In the genomic region with DNA sequence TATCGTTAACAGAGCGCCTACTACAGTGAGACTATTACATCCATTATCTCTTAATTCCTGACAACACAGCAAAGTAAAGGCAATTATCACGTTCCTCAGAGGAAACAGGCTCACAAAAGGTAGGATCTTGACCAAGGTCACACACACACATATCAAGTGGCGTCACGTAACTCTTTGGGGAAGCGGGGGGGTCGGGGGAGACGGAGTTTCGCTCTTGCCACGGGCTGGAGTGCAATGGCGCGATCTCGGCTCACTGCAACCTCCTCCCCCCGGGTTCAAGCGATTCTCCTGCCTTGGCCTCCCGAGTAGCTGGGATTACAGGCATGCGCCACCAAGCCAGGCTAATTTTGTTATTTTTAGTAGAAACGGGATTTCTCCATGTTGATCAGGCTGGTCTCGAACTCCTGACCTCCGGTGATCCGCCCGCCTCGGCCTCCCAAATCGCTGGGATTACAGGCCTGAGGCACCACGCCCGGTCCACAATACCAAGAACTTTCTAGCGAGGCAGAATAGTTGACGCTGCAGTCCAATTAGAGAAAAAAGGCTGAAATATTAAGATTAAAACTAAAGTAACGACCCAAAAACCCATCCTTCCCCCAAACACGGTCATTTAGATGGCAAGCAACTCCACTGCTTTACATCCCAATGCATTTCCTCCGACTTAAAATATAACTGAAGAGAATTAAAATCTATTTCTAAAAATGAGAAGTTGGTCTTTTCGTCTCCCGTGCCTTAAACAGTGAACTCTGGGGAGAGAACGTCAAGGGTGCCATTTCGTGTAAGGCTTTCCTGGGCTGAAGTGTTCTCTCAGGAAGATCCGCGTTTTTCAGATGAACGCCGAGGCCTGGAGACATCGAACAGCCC, we compare ENCODE assay signal across 1 cellular context.
TF ChIP-seq lines count a peak whose summit lies in the region.

No MANE protein-coding gene starts in this region.

TF ChIP-seq in K562, 482 proteins besides CTCF, POLR2A, EP300 and RAD21 (continued from another document and continues in another):
- TF ChIP-seq, protein P1, sequence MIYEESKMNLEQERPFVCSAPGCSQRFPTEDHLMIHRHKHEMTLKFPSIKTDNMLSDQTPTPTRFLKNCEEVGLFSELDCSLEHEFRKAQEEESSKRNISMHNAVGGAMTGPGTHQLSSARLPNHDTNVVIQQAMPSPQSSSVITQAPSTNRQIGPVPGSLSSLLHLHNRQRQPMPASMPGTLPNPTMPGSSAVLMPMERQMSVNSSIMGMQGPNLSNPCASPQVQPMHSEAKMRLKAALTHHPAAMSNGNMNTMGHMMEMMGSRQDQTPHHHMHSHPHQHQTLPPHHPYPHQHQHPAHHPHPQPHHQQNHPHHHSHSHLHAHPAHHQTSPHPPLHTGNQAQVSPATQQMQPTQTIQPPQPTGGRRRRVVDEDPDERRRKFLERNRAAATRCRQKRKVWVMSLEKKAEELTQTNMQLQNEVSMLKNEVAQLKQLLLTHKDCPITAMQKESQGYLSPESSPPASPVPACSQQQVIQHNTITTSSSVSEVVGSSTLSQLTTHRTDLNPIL (CRISPR knock-in tag; IDR thresholded peaks at IDR 0.05), result no peak
- TF ChIP-seq ZNF780A (CRISPR knock-in tag; IDR thresholded peaks at IDR 0.05), result no peak
- TF ChIP-seq, protein P2, sequence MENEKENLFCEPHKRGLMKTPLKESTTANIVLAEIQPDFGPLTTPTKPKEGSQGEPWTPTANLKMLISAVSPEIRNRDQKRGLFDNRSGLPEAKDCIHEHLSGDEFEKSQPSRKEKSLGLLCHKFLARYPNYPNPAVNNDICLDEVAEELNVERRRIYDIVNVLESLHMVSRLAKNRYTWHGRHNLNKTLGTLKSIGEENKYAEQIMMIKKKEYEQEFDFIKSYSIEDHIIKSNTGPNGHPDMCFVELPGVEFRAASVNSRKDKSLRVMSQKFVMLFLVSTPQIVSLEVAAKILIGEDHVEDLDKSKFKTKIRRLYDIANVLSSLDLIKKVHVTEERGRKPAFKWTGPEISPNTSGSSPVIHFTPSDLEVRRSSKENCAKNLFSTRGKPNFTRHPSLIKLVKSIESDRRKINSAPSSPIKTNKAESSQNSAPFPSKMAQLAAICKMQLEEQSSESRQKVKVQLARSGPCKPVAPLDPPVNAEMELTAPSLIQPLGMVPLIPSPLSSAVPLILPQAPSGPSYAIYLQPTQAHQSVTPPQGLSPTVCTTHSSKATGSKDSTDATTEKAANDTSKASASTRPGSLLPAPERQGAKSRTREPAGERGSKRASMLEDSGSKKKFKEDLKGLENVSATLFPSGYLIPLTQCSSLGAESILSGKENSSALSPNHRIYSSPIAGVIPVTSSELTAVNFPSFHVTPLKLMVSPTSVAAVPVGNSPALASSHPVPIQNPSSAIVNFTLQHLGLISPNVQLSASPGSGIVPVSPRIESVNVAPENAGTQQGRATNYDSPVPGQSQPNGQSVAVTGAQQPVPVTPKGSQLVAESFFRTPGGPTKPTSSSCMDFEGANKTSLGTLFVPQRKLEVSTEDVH (IDR thresholded peaks at IDR 0.05; ENCODE audit: low read depth, partially characterized antibody), result no peak
- TF ChIP-seq, protein P3, sequence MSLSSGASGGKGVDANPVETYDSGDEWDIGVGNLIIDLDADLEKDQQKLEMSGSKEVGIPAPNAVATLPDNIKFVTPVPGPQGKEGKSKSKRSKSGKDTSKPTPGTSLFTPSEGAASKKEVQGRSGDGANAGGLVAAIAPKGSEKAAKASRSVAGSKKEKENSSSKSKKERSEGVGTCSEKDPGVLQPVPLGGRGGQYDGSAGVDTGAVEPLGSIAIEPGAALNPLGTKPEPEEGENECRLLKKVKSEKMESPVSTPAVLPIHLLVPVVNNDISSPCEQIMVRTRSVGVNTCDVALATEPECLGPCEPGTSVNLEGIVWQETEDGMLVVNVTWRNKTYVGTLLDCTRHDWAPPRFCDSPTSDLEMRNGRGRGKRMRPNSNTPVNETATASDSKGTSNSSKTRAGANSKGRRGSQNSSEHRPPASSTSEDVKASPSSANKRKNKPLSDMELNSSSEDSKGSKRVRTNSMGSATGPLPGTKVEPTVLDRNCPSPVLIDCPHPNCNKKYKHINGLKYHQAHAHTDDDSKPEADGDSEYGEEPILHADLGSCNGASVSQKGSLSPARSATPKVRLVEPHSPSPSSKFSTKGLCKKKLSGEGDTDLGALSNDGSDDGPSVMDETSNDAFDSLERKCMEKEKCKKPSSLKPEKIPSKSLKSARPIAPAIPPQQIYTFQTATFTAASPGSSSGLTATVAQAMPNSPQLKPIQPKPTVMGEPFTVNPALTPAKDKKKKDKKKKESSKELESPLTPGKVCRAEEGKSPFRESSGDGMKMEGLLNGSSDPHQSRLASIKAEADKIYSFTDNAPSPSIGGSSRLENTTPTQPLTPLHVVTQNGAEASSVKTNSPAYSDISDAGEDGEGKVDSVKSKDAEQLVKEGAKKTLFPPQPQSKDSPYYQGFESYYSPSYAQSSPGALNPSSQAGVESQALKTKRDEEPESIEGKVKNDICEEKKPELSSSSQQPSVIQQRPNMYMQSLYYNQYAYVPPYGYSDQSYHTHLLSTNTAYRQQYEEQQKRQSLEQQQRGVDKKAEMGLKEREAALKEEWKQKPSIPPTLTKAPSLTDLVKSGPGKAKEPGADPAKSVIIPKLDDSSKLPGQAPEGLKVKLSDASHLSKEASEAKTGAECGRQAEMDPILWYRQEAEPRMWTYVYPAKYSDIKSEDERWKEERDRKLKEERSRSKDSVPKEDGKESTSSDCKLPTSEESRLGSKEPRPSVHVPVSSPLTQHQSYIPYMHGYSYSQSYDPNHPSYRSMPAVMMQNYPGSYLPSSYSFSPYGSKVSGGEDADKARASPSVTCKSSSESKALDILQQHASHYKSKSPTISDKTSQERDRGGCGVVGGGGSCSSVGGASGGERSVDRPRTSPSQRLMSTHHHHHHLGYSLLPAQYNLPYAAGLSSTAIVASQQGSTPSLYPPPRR (CRISPR knock-in tag; IDR thresholded peaks at IDR 0.05; ENCODE audit: borderline replicate concordance), result no peak
- TF ChIP-seq ARHGAP35 (IDR thresholded peaks at IDR 0.05; ENCODE audit: partially characterized antibody), result no peak
- TF ChIP-seq, protein P4, sequence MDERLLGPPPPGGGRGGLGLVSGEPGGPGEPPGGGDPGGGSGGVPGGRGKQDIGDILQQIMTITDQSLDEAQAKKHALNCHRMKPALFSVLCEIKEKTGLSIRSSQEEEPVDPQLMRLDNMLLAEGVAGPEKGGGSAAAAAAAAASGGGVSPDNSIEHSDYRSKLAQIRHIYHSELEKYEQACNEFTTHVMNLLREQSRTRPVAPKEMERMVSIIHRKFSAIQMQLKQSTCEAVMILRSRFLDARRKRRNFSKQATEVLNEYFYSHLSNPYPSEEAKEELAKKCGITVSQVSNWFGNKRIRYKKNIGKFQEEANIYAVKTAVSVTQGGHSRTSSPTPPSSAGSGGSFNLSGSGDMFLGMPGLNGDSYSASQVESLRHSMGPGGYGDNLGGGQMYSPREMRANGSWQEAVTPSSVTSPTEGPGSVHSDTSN (CRISPR knock-in tag; IDR thresholded peaks at IDR 0.05; ENCODE audit: low read depth), result no peak
- TF ChIP-seq, protein P4 (tag; conservative IDR thresholded peaks at IDR 0.05; ENCODE audit: low read depth), result no peak
- TF ChIP-seq ZNF586 (CRISPR knock-in tag; conservative IDR thresholded peaks at IDR 0.05), result no peak
- TF ChIP-seq ZNF134 (CRISPR knock-in tag; conservative IDR thresholded peaks at IDR 0.05), result no peak
- no peak for TF ChIP-seq NCOA6 (IDR thresholded peaks at IDR 0.05)
- TF ChIP-seq CREB1 (IDR thresholded peaks at IDR 0.05), result peak; percentile 54
- TF ChIP-seq CREB1 (CRISPR knock-in tag; IDR thresholded peaks at IDR 0.05), result 0 out of 2 replicates have a peak, but pooled peaks have one; percentile 34
- TF ChIP-seq, protein P5, sequence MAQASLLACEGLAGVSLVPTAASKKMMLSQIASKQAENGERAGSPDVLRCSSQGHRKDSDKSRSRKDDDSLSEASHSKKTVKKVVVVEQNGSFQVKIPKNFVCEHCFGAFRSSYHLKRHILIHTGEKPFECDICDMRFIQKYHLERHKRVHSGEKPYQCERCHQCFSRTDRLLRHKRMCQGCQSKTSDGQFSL (CRISPR knock-in tag; IDR thresholded peaks at IDR 0.05), result 0 out of 2 replicates have a peak, but pooled peaks have one; percentile 27
- TF ChIP-seq, protein P5 (tag; IDR thresholded peaks at IDR 0.05), result no peak
- TF ChIP-seq, protein P6, sequence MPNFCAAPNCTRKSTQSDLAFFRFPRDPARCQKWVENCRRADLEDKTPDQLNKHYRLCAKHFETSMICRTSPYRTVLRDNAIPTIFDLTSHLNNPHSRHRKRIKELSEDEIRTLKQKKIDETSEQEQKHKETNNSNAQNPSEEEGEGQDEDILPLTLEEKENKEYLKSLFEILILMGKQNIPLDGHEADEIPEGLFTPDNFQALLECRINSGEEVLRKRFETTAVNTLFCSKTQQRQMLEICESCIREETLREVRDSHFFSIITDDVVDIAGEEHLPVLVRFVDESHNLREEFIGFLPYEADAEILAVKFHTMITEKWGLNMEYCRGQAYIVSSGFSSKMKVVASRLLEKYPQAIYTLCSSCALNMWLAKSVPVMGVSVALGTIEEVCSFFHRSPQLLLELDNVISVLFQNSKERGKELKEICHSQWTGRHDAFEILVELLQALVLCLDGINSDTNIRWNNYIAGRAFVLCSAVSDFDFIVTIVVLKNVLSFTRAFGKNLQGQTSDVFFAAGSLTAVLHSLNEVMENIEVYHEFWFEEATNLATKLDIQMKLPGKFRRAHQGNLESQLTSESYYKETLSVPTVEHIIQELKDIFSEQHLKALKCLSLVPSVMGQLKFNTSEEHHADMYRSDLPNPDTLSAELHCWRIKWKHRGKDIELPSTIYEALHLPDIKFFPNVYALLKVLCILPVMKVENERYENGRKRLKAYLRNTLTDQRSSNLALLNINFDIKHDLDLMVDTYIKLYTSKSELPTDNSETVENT (CRISPR knock-in tag; IDR thresholded peaks at IDR 0.05), result no peak
- TF ChIP-seq TAF7 (tag; IDR thresholded peaks at IDR 0.05), result peak; percentile 28; the same call in 1 of the 2 replicates
- TF ChIP-seq, protein P7, sequence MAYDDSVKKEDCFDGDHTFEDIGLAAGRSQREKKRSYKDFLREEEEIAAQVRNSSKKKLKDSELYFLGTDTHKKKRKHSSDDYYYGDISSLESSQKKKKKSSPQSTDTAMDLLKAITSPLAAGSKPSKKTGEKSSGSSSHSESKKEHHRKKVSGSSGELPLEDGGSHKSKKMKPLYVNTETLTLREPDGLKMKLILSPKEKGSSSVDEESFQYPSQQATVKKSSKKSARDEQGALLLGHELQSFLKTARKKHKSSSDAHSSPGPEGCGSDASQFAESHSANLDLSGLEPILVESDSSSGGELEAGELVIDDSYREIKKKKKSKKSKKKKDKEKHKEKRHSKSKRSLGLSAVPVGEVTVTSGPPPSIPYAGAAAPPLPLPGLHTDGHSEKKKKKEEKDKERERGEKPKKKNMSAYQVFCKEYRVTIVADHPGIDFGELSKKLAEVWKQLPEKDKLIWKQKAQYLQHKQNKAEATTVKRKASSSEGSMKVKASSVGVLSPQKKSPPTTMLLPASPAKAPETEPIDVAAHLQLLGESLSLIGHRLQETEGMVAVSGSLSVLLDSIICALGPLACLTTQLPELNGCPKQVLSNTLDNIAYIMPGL (CRISPR knock-in tag; IDR thresholded peaks at IDR 0.05), result no peak
- TF ChIP-seq KLF13 (tag; IDR thresholded peaks at IDR 0.05; ENCODE audit: borderline replicate concordance, low read depth), result no peak
- TF ChIP-seq, protein P8, sequence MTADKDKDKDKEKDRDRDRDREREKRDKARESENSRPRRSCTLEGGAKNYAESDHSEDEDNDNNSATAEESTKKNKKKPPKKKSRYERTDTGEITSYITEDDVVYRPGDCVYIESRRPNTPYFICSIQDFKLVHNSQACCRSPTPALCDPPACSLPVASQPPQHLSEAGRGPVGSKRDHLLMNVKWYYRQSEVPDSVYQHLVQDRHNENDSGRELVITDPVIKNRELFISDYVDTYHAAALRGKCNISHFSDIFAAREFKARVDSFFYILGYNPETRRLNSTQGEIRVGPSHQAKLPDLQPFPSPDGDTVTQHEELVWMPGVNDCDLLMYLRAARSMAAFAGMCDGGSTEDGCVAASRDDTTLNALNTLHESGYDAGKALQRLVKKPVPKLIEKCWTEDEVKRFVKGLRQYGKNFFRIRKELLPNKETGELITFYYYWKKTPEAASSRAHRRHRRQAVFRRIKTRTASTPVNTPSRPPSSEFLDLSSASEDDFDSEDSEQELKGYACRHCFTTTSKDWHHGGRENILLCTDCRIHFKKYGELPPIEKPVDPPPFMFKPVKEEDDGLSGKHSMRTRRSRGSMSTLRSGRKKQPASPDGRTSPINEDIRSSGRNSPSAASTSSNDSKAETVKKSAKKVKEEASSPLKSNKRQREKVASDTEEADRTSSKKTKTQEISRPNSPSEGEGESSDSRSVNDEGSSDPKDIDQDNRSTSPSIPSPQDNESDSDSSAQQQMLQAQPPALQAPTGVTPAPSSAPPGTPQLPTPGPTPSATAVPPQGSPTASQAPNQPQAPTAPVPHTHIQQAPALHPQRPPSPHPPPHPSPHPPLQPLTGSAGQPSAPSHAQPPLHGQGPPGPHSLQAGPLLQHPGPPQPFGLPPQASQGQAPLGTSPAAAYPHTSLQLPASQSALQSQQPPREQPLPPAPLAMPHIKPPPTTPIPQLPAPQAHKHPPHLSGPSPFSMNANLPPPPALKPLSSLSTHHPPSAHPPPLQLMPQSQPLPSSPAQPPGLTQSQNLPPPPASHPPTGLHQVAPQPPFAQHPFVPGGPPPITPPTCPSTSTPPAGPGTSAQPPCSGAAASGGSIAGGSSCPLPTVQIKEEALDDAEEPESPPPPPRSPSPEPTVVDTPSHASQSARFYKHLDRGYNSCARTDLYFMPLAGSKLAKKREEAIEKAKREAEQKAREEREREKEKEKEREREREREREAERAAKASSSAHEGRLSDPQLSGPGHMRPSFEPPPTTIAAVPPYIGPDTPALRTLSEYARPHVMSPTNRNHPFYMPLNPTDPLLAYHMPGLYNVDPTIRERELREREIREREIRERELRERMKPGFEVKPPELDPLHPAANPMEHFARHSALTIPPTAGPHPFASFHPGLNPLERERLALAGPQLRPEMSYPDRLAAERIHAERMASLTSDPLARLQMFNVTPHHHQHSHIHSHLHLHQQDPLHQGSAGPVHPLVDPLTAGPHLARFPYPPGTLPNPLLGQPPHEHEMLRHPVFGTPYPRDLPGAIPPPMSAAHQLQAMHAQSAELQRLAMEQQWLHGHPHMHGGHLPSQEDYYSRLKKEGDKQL (CRISPR knock-in tag; IDR thresholded peaks at IDR 0.05; ENCODE audit: borderline replicate concordance), result no peak
- no peak for TF ChIP-seq PCBP2 (IDR thresholded peaks at IDR 0.05; ENCODE audit: low read depth, low read length, poor library complexity, severe bottlenecking)
- TF ChIP-seq, protein P9, sequence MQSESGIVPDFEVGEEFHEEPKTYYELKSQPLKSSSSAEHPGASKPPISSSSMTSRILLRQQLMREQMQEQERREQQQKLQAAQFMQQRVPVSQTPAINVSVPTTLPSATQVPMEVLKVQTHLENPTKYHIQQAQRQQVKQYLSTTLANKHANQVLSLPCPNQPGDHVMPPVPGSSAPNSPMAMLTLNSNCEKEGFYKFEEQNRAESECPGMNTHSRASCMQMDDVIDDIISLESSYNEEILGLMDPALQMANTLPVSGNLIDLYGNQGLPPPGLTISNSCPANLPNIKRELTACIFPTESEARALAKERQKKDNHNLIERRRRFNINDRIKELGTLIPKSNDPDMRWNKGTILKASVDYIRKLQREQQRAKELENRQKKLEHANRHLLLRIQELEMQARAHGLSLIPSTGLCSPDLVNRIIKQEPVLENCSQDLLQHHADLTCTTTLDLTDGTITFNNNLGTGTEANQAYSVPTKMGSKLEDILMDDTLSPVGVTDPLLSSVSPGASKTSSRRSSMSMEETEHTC (IDR thresholded peaks at IDR 0.05), result no peak
- TF ChIP-seq SMARCA4 (IDR thresholded peaks at IDR 0.05), result peak; percentile 23; the same call in 1 of the 2 replicates
